12 cellular contexts compared by ENCODE assay signal in the genomic region with DNA sequence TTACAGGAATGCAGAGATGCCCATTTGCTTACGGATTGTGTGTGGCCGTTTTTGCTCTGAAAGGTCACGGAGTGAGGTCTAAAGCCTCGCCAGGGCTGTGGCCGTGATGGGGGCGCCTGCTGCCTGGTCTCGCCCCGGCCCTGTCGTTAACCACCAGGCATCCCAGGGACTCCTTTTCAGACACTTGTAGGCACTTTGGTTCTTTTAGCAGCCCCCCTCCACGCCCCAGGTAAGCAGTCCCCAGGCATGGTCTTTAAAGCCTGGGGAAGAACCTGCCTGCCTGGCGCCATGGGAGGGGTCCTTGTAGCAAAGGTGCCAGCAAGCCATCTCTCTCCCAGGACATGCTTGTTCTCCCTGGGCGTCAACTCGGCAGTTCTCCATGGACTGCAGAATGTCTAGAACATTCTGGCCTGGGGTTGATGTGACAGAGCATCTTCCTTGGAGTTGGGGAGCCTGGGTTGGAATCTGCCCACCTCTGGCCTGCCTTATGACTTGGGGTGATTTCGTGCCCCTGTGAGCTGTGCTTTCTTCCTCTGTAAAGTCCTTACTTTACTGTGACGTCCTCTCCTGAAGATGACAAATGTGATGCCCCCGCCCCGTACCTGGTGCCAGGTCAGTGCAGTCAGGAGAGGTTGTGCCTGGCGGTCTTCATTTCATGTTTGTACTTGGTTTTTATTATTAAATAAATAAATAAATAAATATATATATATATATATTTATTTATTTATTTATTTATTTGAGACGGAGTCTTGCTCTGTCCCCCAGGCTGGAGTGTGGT. TPM values are rescaled to one million over a fixed set of nuclear protein-coding genes. Genes with fewer than 3 reads are reported as not detected.
A peak's percentile ranks its signal among the peaks of the same experiment; 100 is the strongest.
DNase-seq lines count a peak whose midpoint lies in the region; ATAC-seq, FAIRE-seq and TF ChIP-seq lines count a peak whose summit lies in the region.
"Had no signal": no experiment of that assay in that cellular context is flagged by ENCODE, and none has a peak within 500 bp of the region (broad histone marks: within the 10 kb centered on the region; RNA-seq: fewer than 3 reads in every experiment).

No MANE protein-coding gene starts in this region.

- H3K36me3 ChIP-seq in K562 (ENCODE audit: control insufficient read depth, insufficient read depth, low read length) (peaks cover 27% of the 10 kb centered on the region; the same call in 2 of the 3 replicates), transverse colon (no peaks in the 10 kb centered on the region), BE2C (peaks cover 16% of the 10 kb centered on the region; the same call in 1 of the 2 replicates)
- H3K36me3 ChIP-seq: vagina had no signal

- H3K4me3 Mint-ChIP-seq in activated naive CD4-positive, alpha-beta T cell treated with anti-CD3 and anti-CD28 coated beads, Interleukin-2, amount 50 U/mL, for 24 hours = peak overlapping the region; percentile 19
- H3K4me3 Mint-ChIP-seq in IgD-negative memory B cell = peak overlapping the region; percentile 77 to 99 (median 91)

- H3K27ac ChIP-seq in K562 (ENCODE audit: extremely low read depth, low read depth, low read length) = no peak overlapping the region
- peak overlapping the region in 3 of 4 donors; percentile 17 to 67 (median 45) for H3K27ac ChIP-seq in transverse colon
- H3K27ac ChIP-seq: vagina had no signal

- WGBS in K562 (ENCODE audit: insufficient coverage, low coverage, missing lambda C conversion rate) = 90% methylated on average over 18 of the region's 19 CpGs
- WGBS in transverse colon (ENCODE audit: low coverage in 1 of 2), 2 donors = 86 to 96% methylated on average over 4 to 19 of the region's 19 CpGs
- WGBS in lower leg skin, 2 donors = 89 to 91% methylated on average over 15 to 19 of the region's 19 CpGs

- H3K4me1 ChIP-seq in K562 (replicated peaks in 1 of 2; ENCODE audit: control insufficient read depth in 2 of 2, insufficient read depth in 2 of 2, low read length in 2 of 2) = peaks cover 5 to 39% of the 10 kb centered on the region in 2 experiments
- H3K4me1 ChIP-seq in transverse colon = peaks cover 0 to 30% (median 6%) of the 10 kb centered on the region in 4 donors
- H3K4me1 ChIP-seq in BE2C = no peaks in the 10 kb centered on the region

- no peak for TF ChIP-seq RAD21 in K562 (CRISPR knock-in tag; conservative IDR thresholded peaks at IDR 0.05 in 1 of 2, IDR thresholded peaks at IDR 0.05 in 1 of 2)

- H3K79me2 ChIP-seq in K562 (ENCODE audit: control insufficient read depth, insufficient read depth, low read length) = peaks cover 25% of the 10 kb centered on the region

- in situ Hi-C loops in K562 (cut with MboI) (no loop called here), transverse colon (cut with MboI; ENCODE audit: low pct_ligation_motif_present in 1 of 4, low pct_unique_long_range_greater_than_20kb in 1 of 4, low sequenced_read_pairs in 3 of 4) (no loop called here)

- H3K36me3 Mint-ChIP-seq in activated naive CD4-positive, alpha-beta T cell treated with anti-CD3 and anti-CD28 coated beads, Interleukin-2, amount 50 U/mL, for 24 hours = no peaks in the 10 kb centered on the region
- no peaks in the 10 kb centered on the region for H3K36me3 Mint-ChIP-seq in IgD-negative memory B cell

- CTCF ChIA-PET in K562 (lab: Yijun Ruan, JAX; ENCODE audit: low intra/inter-chr PET ratio) = interaction anchor here (0.6 kb wide), 1 partner anchor 17 kb away, joined by 4 read pairs; no protein-coding TSS in a partner anchor

- no peaks in the 10 kb centered on the region for H3K9me3 Mint-ChIP-seq in activated naive CD4-positive, alpha-beta T cell treated with anti-CD3 and anti-CD28 coated beads, Interleukin-2, amount 50 U/mL, for 24 hours
- H3K9me3 Mint-ChIP-seq in IgD-negative memory B cell = no peaks in the 10 kb centered on the region

- peaks cover 13% of the 10 kb centered on the region for H4K20me1 ChIP-seq in K562 (replicated peaks; ENCODE audit: control insufficient read depth, insufficient read depth, low read length)

- H3K4me3 ChIP-seq in K562 (no peak overlapping the region), transverse colon (no peak overlapping the region), lower leg skin (ENCODE audit: low read depth, poor library complexity, severe bottlenecking) (no peak overlapping the region), BE2C (ENCODE audit: low read depth, low read length) (no peak overlapping the region)
- H3K4me3 ChIP-seq: MG63, vagina had no signal

- DNase-seq in activated naive CD4-positive, alpha-beta T cell treated with anti-CD3 and anti-CD28 coated beads, Interleukin-2, amount 50 U/mL, for 16 hours = no peak
- DNase-seq in K562 (ENCODE audit: extremely low read depth in 1 of 4, low spot score in 3 of 4) = peak in 2 of 4 experiments; percentile 7 to 11
- no peak for DNase-seq in transverse colon
- no peak for DNase-seq in stimulated activated CD4-positive, alpha-beta T cell treated with anti-CD3 and anti-CD28 coated beads, Interleukin-1b, Interleukin-23, amount 100 ng/mL, for 48 hours
- no peak for DNase-seq in lower leg skin (ENCODE audit: low spot score in 2 of 2)
- no peak for DNase-seq in BE2C
- DNase-seq: activated effector memory CD4-positive, alpha-beta T cell treated with anti-CD3 and anti-CD28 coated beads, Interleukin-2, amount 50 U/mL, for 16 hours; MG63; stimulated activated CD4-positive, alpha-beta T cell treated with anti-CD3 and anti-CD28 coated beads, Interleukin-12 subunit alpha, Interleukin-12 subunit beta, amount 100 ng/mL, for 4 hours had no signal

- H3K9ac ChIP-seq in K562 (ENCODE audit: insufficient read depth in 1 of 2, low read depth in 2 of 2, low read length in 2 of 2) = no peak overlapping the region

- H3K27me3 ChIP-seq in K562 (ENCODE audit: control insufficient read depth in 2 of 2, insufficient read depth in 2 of 2, low read length in 2 of 2) = no peaks in the 10 kb centered on the region
- H3K27me3 ChIP-seq in transverse colon = no peaks in the 10 kb centered on the region
- no peaks in the 10 kb centered on the region for H3K27me3 ChIP-seq in BE2C
- H3K27me3 ChIP-seq: MG63, vagina had no signal

- H3K27ac Mint-ChIP-seq in activated naive CD4-positive, alpha-beta T cell treated with anti-CD3 and anti-CD28 coated beads, Interleukin-2, amount 50 U/mL, for 24 hours = no peak overlapping the region
- peak overlapping the region; percentile 93 to 99 (median 96) for H3K27ac Mint-ChIP-seq in IgD-negative memory B cell

- POLR2A ChIA-PET in K562 (lab: Yijun Ruan, JAX) = interaction anchor here (1.0 kb wide), 1 partner anchor 16 kb away, joined by 3 read pairs; no protein-coding TSS in a partner anchor

- no peaks in the 10 kb centered on the region for H3K9me1 ChIP-seq in K562 (ENCODE audit: control insufficient read depth, insufficient read depth, low read length)

- TF ChIP-seq POLR2A in K562 (conservative IDR thresholded peaks at IDR 0.05) (no peak), transverse colon (IDR thresholded peaks at IDR 0.05) (no peak), lower leg skin (IDR thresholded peaks at IDR 0.05) (no peak)

- H3K4me2 ChIP-seq in K562 (ENCODE audit: insufficient read depth, low read length) = no peak overlapping the region

- BruUV-seq in K562 (replicated peaks; lab: Mats Ljungman, UMichigan) = no TSS peak

- no peaks in the 10 kb centered on the region for H3K9me3 ChIP-seq in K562 (replicated peaks; ENCODE audit: control insufficient read depth, insufficient read depth, low read depth, low read length)
- H3K9me3 ChIP-seq in transverse colon = no peaks in the 10 kb centered on the region
- H3K9me3 ChIP-seq in BE2C = no peaks in the 10 kb centered on the region
- H3K9me3 ChIP-seq: MG63, vagina had no signal

- no peaks in the 10 kb centered on the region for H3K27me3 Mint-ChIP-seq in activated naive CD4-positive, alpha-beta T cell treated with anti-CD3 and anti-CD28 coated beads, Interleukin-2, amount 50 U/mL, for 24 hours
- H3K27me3 Mint-ChIP-seq in IgD-negative memory B cell = no peaks in the 10 kb centered on the region

- no peak for ATAC-seq in K562

- no peak for FAIRE-seq in K562 (lab: Jason Lieb, UNC)

- no peak overlapping the region for H2AFZ ChIP-seq in K562 (ENCODE audit: low read depth, low read length)

- H3K4me1 Mint-ChIP-seq in activated naive CD4-positive, alpha-beta T cell treated with anti-CD3 and anti-CD28 coated beads, Interleukin-2, amount 50 U/mL, for 24 hours = peaks cover 22% of the 10 kb centered on the region
- peaks cover 9 to 22% (median 18%) of the 10 kb centered on the region in 3 donors for H3K4me1 Mint-ChIP-seq in IgD-negative memory B cell

- TF ChIP-seq EP300 in K562 (IDR thresholded peaks at IDR 0.05; ENCODE audit: low read length) (no peak), transverse colon (IDR thresholded peaks at IDR 0.05; ENCODE audit: low read depth) (no peak)

- TF ChIP-seq CTCF in K562 (IDR thresholded peaks at IDR 0.05 in 2 of 3, conservative IDR thresholded peaks at IDR 0.05 in 1 of 3; ENCODE audit: insufficient read depth in 2 of 3, low read depth in 1 of 3, low read length in 3 of 3) (no peak), transverse colon (IDR thresholded peaks at IDR 0.05) (no peak), lower leg skin (IDR thresholded peaks at IDR 0.05) (no peak), BE2C (IDR thresholded peaks at IDR 0.05; ENCODE audit: low read depth, low read length) (no peak)

- intact Hi-C loops in K562 (cut with micrococcal nuclease) = no loop called here
- intact Hi-C loops in transverse colon (cut with DNase I; ENCODE audit: low total_unique reads) = no loop called here
- intact Hi-C loops in lower leg skin (cut with DNase I; ENCODE audit: low total_unique reads) = no loop called here

RNA-seq across cellular contexts. Expression of gene KCTD5, which starts 5.4 kb away (rescaled TPM):
- polyA plus RNA-seq in IgD-negative memory B cell (24.9 TPM), K562 (2011; rRNA removed) (36.1 and 37.5 TPM in 2 replicates), K562 (2014; fragmentation: Illumina TruSeq; extraction: Trizol) (31.2 and 39.2 TPM in 2 replicates), K562 (2014; fragmentation: Nextera tagmentation; extraction: Ambion mirVana) (1 to 10 TPM in 1 of 2 experiments, under 1 TPM in 1; 0.73 to 1.6 TPM), K562 (2014; rRNA removed) (58.0 and 58.3 TPM in 2 replicates)
- total RNA-seq in K562 (2011; cell fraction: chromatin; rRNA removed; ENCODE audit: low replicate concordance) = 43.6 and 59.1 TPM in 2 replicates
- total RNA-seq in K562 (2011; cell fraction: nucleolus; rRNA removed) = 40.1 and 50.7 TPM in 2 replicates
- 31.7 and 32.9 TPM in 2 replicates for total RNA-seq in K562 (2011; cell fraction: nucleoplasm; rRNA removed)
- total RNA-seq in K562 (2014; rRNA removed) (34.5 and 48.7 TPM in 2 replicates), K562 (2014; rRNA removed; fragmentation: Illumina TruSeq; extraction: Trizol) (15.4 and 17.2 TPM in 2 replicates), K562 (2015; rRNA removed; fragmentation: Illumina TruSeq; extraction: Trizol) (30.9 and 32.3 TPM in 2 replicates), K562 (2021) (39.0 and 40.0 TPM in 2 replicates), transverse colon (100 to 1,000 TPM in 1 of 4 donors, 10 to 100 TPM in 3; 44.2 to 107 (median 60.3) TPM), lower leg skin (10 to 100 TPM; 34.9 to 61.9 (median 51.1) TPM)
- polyA plus RNA-seq in K562 (2011; cell fraction: cytosol; rRNA removed) = 49.9 and 152 TPM in 2 replicates
- polyA plus RNA-seq in K562 (2011; cell fraction: nucleus; rRNA removed) = 19.7 and 24.6 TPM in 2 replicates
- polyA plus RNA-seq in K562 (2012) = 27.5 and 34.3 TPM in 2 replicates
- 17.2 and 25.7 TPM in 2 replicates for polyA minus RNA-seq in K562 (2011; rRNA and poly(A)+ RNA removed)
- polyA minus RNA-seq in K562 (2011; cell fraction: cytosol; rRNA and poly(A)+ RNA removed) = 17.5 and 19.7 TPM in 2 replicates
- polyA minus RNA-seq in K562 (2011; cell fraction: nucleus; rRNA and poly(A)+ RNA removed) = 18.7 and 23.8 TPM in 2 replicates
- 106 TPM for polyA plus RNA-seq in BE2C (2012; ENCODE audit: insufficient read depth, insufficient read length, low read depth)

RNA-seq across cellular contexts. Expression of gene PRSS27, which starts 32.3 kb away (rescaled TPM):
- polyA plus RNA-seq in IgD-negative memory B cell = not detected
- total RNA-seq in K562 (2011; cell fraction: chromatin; rRNA removed; ENCODE audit: low replicate concordance) = 0.83 and 2.0 TPM in 2 replicates
- 1.6 and 2.0 TPM in 2 replicates for total RNA-seq in K562 (2011; cell fraction: nucleolus; rRNA removed)
- total RNA-seq in K562 (2011; cell fraction: nucleoplasm; rRNA removed) = 1.4 and 1.5 TPM in 2 replicates
- 0.09 and 0.29 TPM in 2 replicates for total RNA-seq in K562 (2014; rRNA removed)
- total RNA-seq in K562 (2014; rRNA removed; fragmentation: Illumina TruSeq; extraction: Trizol) = not detected in 2 replicates
- 0.15 and 0.18 TPM in 2 replicates for total RNA-seq in K562 (2015; rRNA removed; fragmentation: Illumina TruSeq; extraction: Trizol)
- 0.16 and 0.20 TPM in 2 replicates for total RNA-seq in K562 (2021)
- 0.20 TPM in 2 replicates for polyA plus RNA-seq in K562 (2011; rRNA removed)
- polyA plus RNA-seq in K562 (2011; cell fraction: cytosol; rRNA removed) = 0.19 and 0.86 TPM in 2 replicates
- 0.65 and 0.77 TPM in 2 replicates for polyA plus RNA-seq in K562 (2011; cell fraction: nucleus; rRNA removed)
- polyA plus RNA-seq in K562 (2012) = 0.26 and 1.3 TPM in 2 replicates
- polyA plus RNA-seq in K562 (2014; fragmentation: Illumina TruSeq; extraction: Trizol) = 0.11 TPM in 1 of 2 replicates, not detected in the other
- not detected for polyA plus RNA-seq in K562 (2014; fragmentation: Nextera tagmentation; extraction: Ambion mirVana)
- polyA plus RNA-seq in K562 (2014; rRNA removed) = 0.22 TPM in 1 of 2 replicates, not detected in the other
- 0.07 and 0.15 TPM in 2 replicates for polyA minus RNA-seq in K562 (2011; rRNA and poly(A)+ RNA removed)
- not detected in 2 replicates for polyA minus RNA-seq in K562 (2011; cell fraction: cytosol; rRNA and poly(A)+ RNA removed)
- 0.44 and 0.67 TPM in 2 replicates for polyA minus RNA-seq in K562 (2011; cell fraction: nucleus; rRNA and poly(A)+ RNA removed)
- total RNA-seq in transverse colon = 1 to 10 TPM in 1 of 4 donors, not detected in 3; 1.3 TPM
- 1 to 10 TPM; 1.3 to 5.0 (median 2.0) TPM for total RNA-seq in lower leg skin
- polyA plus RNA-seq in BE2C (2012; ENCODE audit: insufficient read depth, insufficient read length, low read depth) = not detected
